ENCODE assay signal across 8 cellular contexts in genomic region chr2:218284106-218284811, GRCh38. TPM values are rescaled to one million over a fixed set of nuclear protein-coding genes. Genes with fewer than 3 reads are reported as not detected.
A peak's percentile ranks its signal among the peaks of the same experiment; 100 is the strongest.
DNase-seq lines count a peak whose midpoint lies in the region; ATAC-seq and TF ChIP-seq lines count a peak whose summit lies in the region.

No MANE protein-coding gene starts in this region.

- peaks cover 6 to 15% of the 10 kb centered on the region in 2 donors for H3K36me3 Mint-ChIP-seq in naive B cell

- TF ChIP-seq CTCF in WI38 (IDR thresholded peaks at IDR 0.05; ENCODE audit: low read depth, low read length), result no peak
- no peak for TF ChIP-seq CTCF in transverse colon (IDR thresholded peaks at IDR 0.05)

- ATAC-seq in HG02852 (IDR thresholded peaks at IDR 0.05; ENCODE audit: unreplicated experiment), result peak; percentile 57
- ATAC-seq in naive B cell (ENCODE audit: low read depth in 2 of 2), result no peak

- TF ChIP-seq EP300 in transverse colon (IDR thresholded peaks at IDR 0.05; ENCODE audit: low read depth), result no peak

- TF ChIP-seq POLR2A in transverse colon (IDR thresholded peaks at IDR 0.05), result no peak

- no peaks in the 10 kb centered on the region for H3K9me3 ChIP-seq in transverse colon

- H3K4me1 ChIP-seq in transverse colon, result peaks cover 61 to 82% (median 78%) of the 10 kb centered on the region in 4 donors

- H3K9me3 Mint-ChIP-seq in naive B cell, result no peaks in the 10 kb centered on the region

- H3K4me3 Mint-ChIP-seq in naive B cell, result peak overlapping the region in 1 of 8 donors; percentile 9

- peaks cover 0 to 23% (median 11%) of the 10 kb centered on the region in 4 donors for H3K36me3 ChIP-seq in transverse colon

- H3K4me3 ChIP-seq in WI38 (ENCODE audit: low read depth, low read length) (peak overlapping the region; percentile 26; the same call in 1 of the 2 replicates), transverse colon (no peak overlapping the region)

- H3K27me3 ChIP-seq in transverse colon, result no peaks in the 10 kb centered on the region

- intact Hi-C loops in transverse colon (cut with DNase I; ENCODE audit: low total_unique reads), result no loop called here

- WGBS in transverse colon (ENCODE audit: low coverage in 1 of 2), 2 donors, result 50 to 75% methylated on average over 4 to 16 of the region's 16 CpGs

- H3K4me1 Mint-ChIP-seq in naive B cell, result peaks cover 60 to 82% (median 70%) of the 10 kb centered on the region in 3 donors

- peak; percentile 87 for DNase-seq in ELR (ENCODE audit: low read depth)
- DNase-seq in caudate nucleus (lab: John Stamatoyannopoulos, UW), result no peak
- no peak for DNase-seq in naive B cell
- peak; percentile 75 for DNase-seq in transverse colon
- DNase-seq in NCI-H2196 (lab: John Stamatoyannopoulos, UW; ENCODE audit: unreplicated experiment), result no peak
- DNase-seq in NCI-H69 (lab: John Stamatoyannopoulos, UW), result no peak

- in situ Hi-C loops in transverse colon (cut with MboI; ENCODE audit: low pct_ligation_motif_present in 1 of 4, low pct_unique_long_range_greater_than_20kb in 1 of 4, low sequenced_read_pairs in 3 of 4), result loop anchor here in 2 of 4 donors (25.0 kb wide), 1 partner anchor 103 kb away; the partner anchor contains the start of genes CTDSP1 (in 2 of the 2) and SLC11A1 (in 2 of the 2)

- peak overlapping the region in 4 of 6 donors; percentile 87 to 100 (median 100) for H3K27ac Mint-ChIP-seq in naive B cell

- H3K27ac ChIP-seq in caudate nucleus (ENCODE audit: low read depth, low read length) (peak overlapping the region; percentile 89), transverse colon (peak overlapping the region; percentile 96 to 98 (median 98))

- H3K27me3 Mint-ChIP-seq in naive B cell, result no peaks in the 10 kb centered on the region

RNA-seq across cellular contexts. Expression of gene TMBIM1, which starts 8.0 kb away (rescaled TPM):
- 100 to 1,000 TPM in 4 of 6 donors, 10 to 100 TPM in 2; 72.6 to 137 (median 108) TPM for polyA plus RNA-seq in naive B cell (ENCODE audit: low read depth in 6 of 6)
- total RNA-seq in transverse colon, result 100 to 1,000 TPM in 3 of 4 donors, 10 to 100 TPM in 1; 80.0 to 356 (median 200) TPM

RNA-seq across cellular contexts. Expression of gene PNKD, which starts 13.9 kb away (rescaled TPM):
- polyA plus RNA-seq in naive B cell (ENCODE audit: low read depth in 6 of 6), result 100 to 1,000 TPM in 5 of 6 donors, 10 to 100 TPM in 1; 99.4 to 143 (median 127) TPM
- total RNA-seq in transverse colon, result 100 to 1,000 TPM in 2 of 4 donors, 10 to 100 TPM in 2; 14.3 to 111 (median 100) TPM

RNA-seq across cellular contexts. Expression of gene AAMP, which starts 14.3 kb away (rescaled TPM):
- 100 to 1,000 TPM in 2 of 6 donors, 10 to 100 TPM in 4; 80.7 to 109 (median 96.4) TPM for polyA plus RNA-seq in naive B cell (ENCODE audit: low read depth in 6 of 6)
- total RNA-seq in transverse colon, result 100 to 1,000 TPM in 3 of 4 donors, 10 to 100 TPM in 1; 96.9 to 466 (median 174) TPM

RNA-seq across cellular contexts. Expression of gene GPBAR1, which starts 23.4 kb away (rescaled TPM):
- polyA plus RNA-seq in naive B cell (ENCODE audit: low read depth in 6 of 6), result 1 to 10 TPM in 1 of 6 donors, under 1 TPM in 4, not detected in 1; 0.18 to 1.8 (median 0.33) TPM
- total RNA-seq in transverse colon, result 1 to 10 TPM in 2 of 4 donors, not detected in 2; 2.5 to 3.0 TPM

Comparison
In these comparisons a context has a peak if more than half of its experiments do, and no peak if none do; other contexts are left out.
1. DNase-seq: peak in ELR (single experiment) and transverse colon (single experiment); none in caudate nucleus (0 of 61), naive B cell (single experiment), NCI-H2196 (single experiment) and NCI-H69 (single experiment).